ENCODE assay signal across 15 cellular contexts in genomic region chr11:113173023-113173594, GRCh38.
A peak's percentile ranks its signal among the peaks of the same experiment; 100 is the strongest.
DNase-seq lines count a peak whose midpoint lies in the region; ATAC-seq lines count a peak whose summit lies in the region.
"Had no signal": no experiment of that assay in that cellular context is flagged by ENCODE, and none has a peak within 500 bp of the region (broad histone marks: within the 10 kb centered on the region; RNA-seq: fewer than 3 reads in every experiment).

No MANE protein-coding gene starts in this region.

- H3K4me2 ChIP-seq in Karpas-422 (ENCODE audit: low read depth, low read length, poor library complexity, severe bottlenecking) = peak overlapping the region; percentile 76
- H3K4me2 ChIP-seq: BLaER1 had no signal

- peaks cover 4 to 11% of the 10 kb centered on the region in 2 donors for H3K27me3 Mint-ChIP-seq in CD8-positive, alpha-beta memory T cell

- H3K27me3 ChIP-seq in Karpas-422 (ENCODE audit: low read length) = no peaks in the 10 kb centered on the region
- H3K27me3 ChIP-seq in CD8-positive, alpha-beta memory T cell (ENCODE audit: insufficient read depth, low read length, poor library complexity, severe bottlenecking) = no peaks in the 10 kb centered on the region
- H3K27me3 ChIP-seq: BLaER1 had no signal

- peak overlapping the region; percentile 100 for H3K27ac ChIP-seq in Karpas-422 (ENCODE audit: low read length)
- peak overlapping the region; percentile 97 for H3K27ac ChIP-seq in SK-N-MC
- peak overlapping the region; percentile 33 for H3K27ac ChIP-seq in cingulate gyrus (ENCODE audit: low read depth, low read length)
- peak overlapping the region; percentile 14 for H3K27ac ChIP-seq in substantia nigra (ENCODE audit: low read depth, low read length, poor library complexity, severe bottlenecking)
- H3K27ac ChIP-seq in CD8-positive, alpha-beta memory T cell (ENCODE audit: low read depth, low read length) = no peak overlapping the region
- H3K27ac ChIP-seq: BLaER1 had no signal

- H3K9me2 ChIP-seq in Karpas-422 (replicated peaks; ENCODE audit: insufficient read depth, low read length) = no peaks in the 10 kb centered on the region

- H3K79me2 ChIP-seq in Karpas-422 (ENCODE audit: low read length) = no peaks in the 10 kb centered on the region

- H3K9ac ChIP-seq in Karpas-422 (ENCODE audit: low read length) = peak overlapping the region; percentile 81; the same call in 1 of the 2 replicates
- peak overlapping the region; percentile 72 for H3K9ac ChIP-seq in SK-N-MC (ENCODE audit: insufficient read length)
- H3K9ac ChIP-seq: BLaER1 had no signal

- H3K36me3 ChIP-seq in Karpas-422 (ENCODE audit: insufficient read depth, low read length) (no peaks in the 10 kb centered on the region), SK-N-MC (ENCODE audit: insufficient read depth, low read length) (no peaks in the 10 kb centered on the region)
- no peaks in the 10 kb centered on the region for H3K36me3 ChIP-seq in CD8-positive, alpha-beta memory T cell (ENCODE audit: insufficient read depth, low read length)
- H3K36me3 ChIP-seq: BLaER1, HAP-1 had no signal

- no peak for ATAC-seq in GM19467 (IDR thresholded peaks at IDR 0.05; ENCODE audit: unreplicated experiment)

- H3K9me3 Mint-ChIP-seq in CD8-positive, alpha-beta memory T cell = no peaks in the 10 kb centered on the region
- H3K9me3 Mint-ChIP-seq: CD4-positive, alpha-beta memory T cell had no signal

- CTCF ChIA-PET in CD8-positive, alpha-beta memory T cell (lab: Charles Lee) = no interaction called here

- H3K27ac Mint-ChIP-seq in CD8-positive, alpha-beta memory T cell = no peak overlapping the region
- H3K27ac Mint-ChIP-seq: CD14-positive monocyte; CD4-positive, alpha-beta memory T cell had no signal

- no peaks in the 10 kb centered on the region for H3K4me1 Mint-ChIP-seq in CD8-positive, alpha-beta memory T cell
- H3K4me1 Mint-ChIP-seq: CD4-positive, alpha-beta memory T cell had no signal

- no peak overlapping the region for H3K4me3 Mint-ChIP-seq in CD8-positive, alpha-beta memory T cell
- H3K4me3 Mint-ChIP-seq: CD14-positive monocyte; CD4-positive, alpha-beta memory T cell had no signal

- no peaks in the 10 kb centered on the region for H3K36me3 Mint-ChIP-seq in CD8-positive, alpha-beta memory T cell
- H3K36me3 Mint-ChIP-seq: CD14-positive monocyte; CD4-positive, alpha-beta memory T cell had no signal

- H3K4me3 ChIP-seq in Karpas-422 (ENCODE audit: low read length) (peak overlapping the region; percentile 63), SK-N-MC (peak overlapping the region; percentile 72)
- no peak overlapping the region for H3K4me3 ChIP-seq in CD8-positive, alpha-beta memory T cell (ENCODE audit: low read length)
- H3K4me3 ChIP-seq: BLaER1, HAP-1 had no signal

- H4K20me1 ChIP-seq in Karpas-422 (ENCODE audit: insufficient read depth, low read depth, low read length) = no peaks in the 10 kb centered on the region
- H4K20me1 ChIP-seq: BLaER1 had no signal

- H3K9me3 ChIP-seq in Karpas-422 (ENCODE audit: low read length) (no peaks in the 10 kb centered on the region), SK-N-MC (ENCODE audit: low read depth, low read length) (no peaks in the 10 kb centered on the region)
- H3K9me3 ChIP-seq in CD8-positive, alpha-beta memory T cell (ENCODE audit: low read length) = no peaks in the 10 kb centered on the region
- H3K9me3 ChIP-seq: BLaER1, HAP-1 had no signal

- peak; percentile 85 for DNase-seq in Karpas-422
- DNase-seq in SK-N-MC (ENCODE audit: low read depth, low spot score) = peak; percentile 74
- no peak for DNase-seq in substantia nigra (lab: John Stamatoyannopoulos, UW)
- DNase-seq in CD8-positive, alpha-beta memory T cell = no peak
- no peak for DNase-seq in KG1 (lab: John Stamatoyannopoulos, UW)
- DNase-seq: 8988T; Calu3; CD4-positive, alpha-beta memory T cell; DMS79 treated with DMSO at 0.1 percent for 48 hours; GF-D8 had no signal

- peaks cover 87% of the 10 kb centered on the region for H3K4me1 ChIP-seq in Karpas-422 (ENCODE audit: low read length)
- H3K4me1 ChIP-seq in CD8-positive, alpha-beta memory T cell (ENCODE audit: insufficient read depth, low read length) = no peaks in the 10 kb centered on the region
- H3K4me1 ChIP-seq: BLaER1, HAP-1 had no signal

- no peak overlapping the region for H2AFZ ChIP-seq in Karpas-422 (ENCODE audit: low read length)

- POLR2A ChIA-PET in CD8-positive, alpha-beta memory T cell (lab: Charles Lee) = no interaction called here

Comparison
In these comparisons a context has a peak if more than half of its experiments do, and no peak if none do; other contexts are left out.
1. DNase-seq: peak in Karpas-422 (single experiment) and SK-N-MC (single experiment); none in substantia nigra (0 of 49), CD8-positive, alpha-beta memory T cell (0 of 5) and KG1 (single experiment).